In genomic region chr4:127214001-127214400, GRCh38 we compare ENCODE assay signal across 24 cellular contexts.
DNase-seq lines count a peak whose midpoint lies in the region; ATAC-seq, FAIRE-seq and TF ChIP-seq lines count a peak whose summit lies in the region.
"Had no signal": no experiment of that assay in that cellular context is flagged by ENCODE, and none has a peak within 500 bp of the region (broad histone marks: within the 10 kb centered on the region; RNA-seq: fewer than 3 reads in every experiment).

No MANE protein-coding gene starts in this region.

- H3K79me2 ChIP-seq in astrocyte (ENCODE audit: insufficient read depth, low read length) = no peaks in the 10 kb centered on the region

- H3K4me1 Mint-ChIP-seq in astrocyte (ENCODE audit: low read depth, unreplicated experiment) (peaks cover 7% of the 10 kb centered on the region), progenitor cell of endocrine pancreas (ENCODE audit: low read depth) (no peaks in the 10 kb centered on the region)
- no peaks in the 10 kb centered on the region for H3K4me1 Mint-ChIP-seq in activated CD4-positive, alpha-beta memory T cell treated with anti-CD3 and anti-CD28 coated beads for 36 hours (ENCODE audit: low read depth)
- H3K4me1 Mint-ChIP-seq: activated naive CD8-positive, alpha-beta T cell treated with anti-CD3 and anti-CD28 coated beads for 36 hours; central memory CD8-positive, alpha-beta T cell; stimulated activated naive CD8-positive, alpha-beta T cell treated with anti-CD3 and anti-CD28 coated beads, Interleukin-15, amount 100 ng/mL, for 72 hours had no signal

- ATAC-seq in HG03378 (IDR thresholded peaks at IDR 0.05; ENCODE audit: unreplicated experiment) (no peak), HG03139 (IDR thresholded peaks at IDR 0.05; ENCODE audit: unreplicated experiment) (no peak)
- ATAC-seq: stimulated activated naive CD8-positive, alpha-beta T cell treated with anti-CD3 and anti-CD28 coated beads, Interleukin-15, amount 100 ng/mL, for 72 hours had no signal

- no peaks in the 10 kb centered on the region for H3K9me3 ChIP-seq in astrocyte (ENCODE audit: insufficient read depth, low read depth, low read length)
- H3K9me3 ChIP-seq in left ventricle myocardium inferior (replicated peaks) = no peaks in the 10 kb centered on the region
- H3K9me3 ChIP-seq: uterus had no signal

- no peak for TF ChIP-seq CTCF in AG10803 (conservative IDR thresholded peaks at IDR 0.05; ENCODE audit: low read length)
- no peak for TF ChIP-seq CTCF in astrocyte (IDR thresholded peaks at IDR 0.05; ENCODE audit: insufficient read depth, low read depth, low read length)
- no peak for TF ChIP-seq CTCF in left ventricle myocardium inferior (IDR thresholded peaks at IDR 0.05; ENCODE audit: borderline replicate concordance)
- no peak for TF ChIP-seq CTCF in progenitor cell of endocrine pancreas (IDR thresholded peaks at IDR 0.05; ENCODE audit: unreplicated experiment)

- H3K27ac ChIP-seq in astrocyte (ENCODE audit: low read depth, low read length) (no peak overlapping the region), left ventricle myocardium inferior (replicated peaks) (peak overlapping the region; percentile 73)
- H3K27ac ChIP-seq: SK-N-MC had no signal

- H2AFZ ChIP-seq in astrocyte (ENCODE audit: low read depth, low read length) = peak overlapping the region; percentile 4

- CTCF ChIA-PET in activated CD4-positive, alpha-beta memory T cell treated with anti-CD3 and anti-CD28 coated beads for 36 hours (lab: Charles Lee) = no interaction called here

- H4K20me1 ChIP-seq in astrocyte (ENCODE audit: insufficient read depth, low read length) = no peaks in the 10 kb centered on the region

- H3K27ac Mint-ChIP-seq in astrocyte (ENCODE audit: unreplicated experiment) = peak overlapping the region; percentile 1
- H3K27ac Mint-ChIP-seq in progenitor cell of endocrine pancreas = peak overlapping the region; percentile 76
- no peak overlapping the region for H3K27ac Mint-ChIP-seq in activated CD4-positive, alpha-beta memory T cell treated with anti-CD3 and anti-CD28 coated beads for 36 hours
- H3K27ac Mint-ChIP-seq: activated naive CD8-positive, alpha-beta T cell treated with anti-CD3 and anti-CD28 coated beads for 36 hours; stimulated activated naive CD8-positive, alpha-beta T cell treated with anti-CD3 and anti-CD28 coated beads, Interleukin-15, amount 100 ng/mL, for 72 hours had no signal

- no peak overlapping the region for H3K9ac ChIP-seq in astrocyte (ENCODE audit: low read length)

- peaks cover 3% of the 10 kb centered on the region for H3K4me1 ChIP-seq in astrocyte (ENCODE audit: insufficient read depth, low read length)
- H3K4me1 ChIP-seq in left ventricle myocardium inferior = peaks cover 22% of the 10 kb centered on the region

- no peaks in the 10 kb centered on the region for H3K36me3 Mint-ChIP-seq in astrocyte (ENCODE audit: low read depth, unreplicated experiment)
- no peaks in the 10 kb centered on the region for H3K36me3 Mint-ChIP-seq in progenitor cell of endocrine pancreas (ENCODE audit: insufficient read depth)
- H3K36me3 Mint-ChIP-seq in activated CD4-positive, alpha-beta memory T cell treated with anti-CD3 and anti-CD28 coated beads for 36 hours = no peaks in the 10 kb centered on the region
- H3K36me3 Mint-ChIP-seq: activated naive CD8-positive, alpha-beta T cell treated with anti-CD3 and anti-CD28 coated beads for 36 hours had no signal

- POLR2A ChIA-PET in activated CD4-positive, alpha-beta memory T cell treated with anti-CD3 and anti-CD28 coated beads for 36 hours (lab: Charles Lee) = no interaction called here

- H3K4me3 ChIP-seq in AG10803 (ENCODE audit: low read length) = no peak overlapping the region
- no peak overlapping the region for H3K4me3 ChIP-seq in astrocyte (ENCODE audit: insufficient read depth, low read depth, low read length)
- no peak overlapping the region for H3K4me3 ChIP-seq in left ventricle myocardium inferior
- H3K4me3 ChIP-seq: SK-N-MC, uterus had no signal

- H3K9me3 Mint-ChIP-seq in astrocyte (ENCODE audit: unreplicated experiment) = no peaks in the 10 kb centered on the region
- peaks cover 2% of the 10 kb centered on the region for H3K9me3 Mint-ChIP-seq in progenitor cell of endocrine pancreas (ENCODE audit: low read depth)
- H3K9me3 Mint-ChIP-seq in activated CD4-positive, alpha-beta memory T cell treated with anti-CD3 and anti-CD28 coated beads for 36 hours = peaks cover 9% of the 10 kb centered on the region
- H3K9me3 Mint-ChIP-seq: activated naive CD8-positive, alpha-beta T cell treated with anti-CD3 and anti-CD28 coated beads for 36 hours had no signal

- H3K27me3 Mint-ChIP-seq in astrocyte (ENCODE audit: low read depth, unreplicated experiment) (no peaks in the 10 kb centered on the region), progenitor cell of endocrine pancreas (no peaks in the 10 kb centered on the region)
- H3K27me3 Mint-ChIP-seq in activated CD4-positive, alpha-beta memory T cell treated with anti-CD3 and anti-CD28 coated beads for 36 hours = no peaks in the 10 kb centered on the region
- H3K27me3 Mint-ChIP-seq: activated naive CD8-positive, alpha-beta T cell treated with anti-CD3 and anti-CD28 coated beads for 36 hours; central memory CD8-positive, alpha-beta T cell; stimulated activated naive CD8-positive, alpha-beta T cell treated with anti-CD3 and anti-CD28 coated beads, Interleukin-15, amount 100 ng/mL, for 72 hours had no signal

- no peak overlapping the region for H3K4me3 Mint-ChIP-seq in astrocyte (ENCODE audit: unreplicated experiment)
- H3K4me3 Mint-ChIP-seq in progenitor cell of endocrine pancreas (ENCODE audit: low read depth) = no peak overlapping the region
- no peak overlapping the region for H3K4me3 Mint-ChIP-seq in activated CD4-positive, alpha-beta memory T cell treated with anti-CD3 and anti-CD28 coated beads for 36 hours
- H3K4me3 Mint-ChIP-seq: activated naive CD8-positive, alpha-beta T cell treated with anti-CD3 and anti-CD28 coated beads for 36 hours; central memory CD8-positive, alpha-beta T cell; stimulated activated naive CD8-positive, alpha-beta T cell treated with anti-CD3 and anti-CD28 coated beads, Interleukin-15, amount 100 ng/mL, for 72 hours had no signal

- DNase-seq in AG10803 (ENCODE audit: low read depth) (peak; percentile 40), astrocyte (ENCODE audit: low read depth) (peak; percentile 16), left ventricle myocardium inferior (no peak), progenitor cell of endocrine pancreas (ENCODE audit: low spot score, unreplicated experiment) (no peak), NOMO-1 (lab: John Stamatoyannopoulos, UW; ENCODE audit: unreplicated experiment in 2 of 2) (no peak)
- DNase-seq in activated CD4-positive, alpha-beta memory T cell treated with anti-CD3 and anti-CD28 coated beads for 36 hours = no peak
- DNase-seq: activated CD4-positive, CD25-positive, alpha-beta regulatory T cell treated with anti-CD3 and anti-CD28 coated beads, Interleukin-2, amount 50 U/mL, for 72 hours; activated naive CD8-positive, alpha-beta T cell treated with anti-CD3 and anti-CD28 coated beads for 36 hours; erythroblast; Karpas-422; NCI-H1092 treated with DMSO at 0.1 percent for 48 hours; NCI-H2081; NCI-H524 treated with DMSO at 0.1 percent for 48 hours; OCI-M1; stimulated activated CD4-positive, alpha-beta T cell treated with anti-CD3 and anti-CD28 coated beads, Interleukin-1b, Interleukin-23, amount 100 ng/mL, for 48 hours; stimulated activated naive CD8-positive, alpha-beta T cell treated with anti-CD3 and anti-CD28 coated beads, Interleukin-15, amount 100 ng/mL, for 72 hours; T-helper 9 cell; uterus had no signal

- H3K4me2 ChIP-seq in astrocyte (ENCODE audit: low read length) = no peak overlapping the region

- no peaks in the 10 kb centered on the region for H3K36me3 ChIP-seq in astrocyte (ENCODE audit: insufficient read depth, low read length)
- no peaks in the 10 kb centered on the region for H3K36me3 ChIP-seq in left ventricle myocardium inferior
- H3K36me3 ChIP-seq: uterus had no signal

- intact Hi-C loops in left ventricle myocardium inferior (cut with micrococcal nuclease) = no loop called here
- intact Hi-C loops in activated CD4-positive, alpha-beta memory T cell treated with anti-CD3 and anti-CD28 coated beads for 36 hours (cut with micrococcal nuclease) = no loop called here

- no peak for FAIRE-seq in astrocyte (lab: Jason Lieb, UNC)
- FAIRE-seq: G401.6, H54 had no signal

- H3K27me3 ChIP-seq in astrocyte (ENCODE audit: insufficient read depth, low read length) (no peaks in the 10 kb centered on the region), left ventricle myocardium inferior (ENCODE audit: low read depth) (no peaks in the 10 kb centered on the region)
- H3K27me3 ChIP-seq: uterus had no signal

Comparison
In these comparisons a context has a peak if more than half of its experiments do, and no peak if none do; other contexts are left out.
1. DNase-seq: peak in AG10803 (single experiment) and astrocyte (single experiment); none in left ventricle myocardium inferior (single experiment), progenitor cell of endocrine pancreas (single experiment), NOMO-1 (0 of 2) and activated CD4-positive, alpha-beta memory T cell treated with anti-CD3 and anti-CD28 coated beads for 36 hours (single experiment).